ENCODE assay signal across 12 cellular contexts in genomic region chr16:46632778-46633733, GRCh38. TPM values are rescaled to one million over a fixed set of nuclear protein-coding genes. Genes with fewer than 3 reads are reported as not detected.
DNase-seq lines count a peak whose midpoint lies in the region; ATAC-seq, FAIRE-seq and TF ChIP-seq lines count a peak whose summit lies in the region.
"Had no signal": no experiment of that assay in that cellular context is flagged by ENCODE, and none has a peak within 500 bp of the region (broad histone marks: within the 10 kb centered on the region; RNA-seq: fewer than 3 reads in every experiment).

No MANE protein-coding gene starts in this region.

- H3K4me1 Mint-ChIP-seq in H9: peaks cover 19 to 21% of the 10 kb centered on the region in 2 experiments
- peaks cover 23% of the 10 kb centered on the region for H3K4me1 Mint-ChIP-seq in HFFc6 (ENCODE audit: low read depth)

- no peak overlapping the region for H2BK20ac ChIP-seq in H9 (ENCODE audit: low read depth, low read length, poor library complexity, severe bottlenecking)

- H3T11ph ChIP-seq in H9 (ENCODE audit: low read length): no peak overlapping the region

- peaks cover 9% of the 10 kb centered on the region for H3K27me3 Mint-ChIP-seq in H9 (ENCODE audit: low read depth)
- H3K27me3 Mint-ChIP-seq in HFFc6 (ENCODE audit: insufficient read depth): peaks cover 7% of the 10 kb centered on the region; the same call in 1 of the 2 replicates
- H3K27me3 Mint-ChIP-seq: activated naive CD8-positive, alpha-beta T cell had no signal

- H3K79me1 ChIP-seq in H9 (ENCODE audit: insufficient read depth, low read depth, low read length, poor library complexity, severe bottlenecking): no peaks in the 10 kb centered on the region

- 0 out of 3 replicates have a peak, but pooled peaks have one; percentile 13 for TF ChIP-seq CTCF in H9 (conservative IDR thresholded peaks at IDR 0.05)
- no peak for TF ChIP-seq CTCF in fibroblast of lung (conservative IDR thresholded peaks at IDR 0.05 in 1 of 2, IDR thresholded peaks at IDR 0.05 in 1 of 2; ENCODE audit: low read depth in 1 of 2, low read length in 2 of 2)
- no peak for TF ChIP-seq CTCF in osteoblast (IDR thresholded peaks at IDR 0.05; ENCODE audit: extremely low read depth, low read depth, low read length)
- TF ChIP-seq CTCF in HFFc6 (IDR thresholded peaks at IDR 0.05): no peak

- H4K8ac ChIP-seq in H9 (replicated peaks; ENCODE audit: insufficient read length, low read depth, low read length): no peak overlapping the region

- H2AFZ ChIP-seq in H9 (ENCODE audit: low read length) (no peak overlapping the region), fibroblast of lung (ENCODE audit: low read length) (no peak overlapping the region), osteoblast (ENCODE audit: low read length) (peak overlapping the region; percentile 28)

- H2BK5ac ChIP-seq in H9 (ENCODE audit: insufficient read length, low read length): no peak overlapping the region

- DNase-seq in H9: peak; percentile 96
- DNase-seq in NCI-H510A (lab: John Stamatoyannopoulos, UW): peak; percentile 75
- no peak for DNase-seq in fibroblast of lung (ENCODE audit: low read depth in 2 of 2)
- DNase-seq in osteoblast (ENCODE audit: insufficient read length, low spot score, missing footprints): no peak
- DNase-seq in GM12891 (ENCODE audit: insufficient read length, low spot score): no peak
- no peak for DNase-seq in HFFc6
- DNase-seq: testis had no signal

- H2BK12ac ChIP-seq in H9 (ENCODE audit: insufficient read length, low read depth, low read length): no peak overlapping the region

- H3K9me3 ChIP-seq in H9 (ENCODE audit: control insufficient read depth, low read depth, low read length) (no peaks in the 10 kb centered on the region), fibroblast of lung (ENCODE audit: control insufficient read depth, insufficient read depth, low read depth, low read length) (no peaks in the 10 kb centered on the region), osteoblast (ENCODE audit: low read depth, low read length) (no peaks in the 10 kb centered on the region)
- H3K9me3 ChIP-seq: testis had no signal

- no peaks in the 10 kb centered on the region for H3K23me2 ChIP-seq in H9 (ENCODE audit: insufficient read length, low read depth, low read length, poor library complexity, severe bottlenecking)

- H3K14ac ChIP-seq in H9 (ENCODE audit: insufficient read depth, low read length): no peak overlapping the region

- H3K4me3 ChIP-seq in fibroblast of lung (replicated peaks in 1 of 4; ENCODE audit: control extremely low read depth in 1 of 4, insufficient read depth in 1 of 4, low read depth in 3 of 4, low read length in 4 of 4) (no peak overlapping the region), osteoblast (ENCODE audit: insufficient read depth, low read length) (peak overlapping the region; percentile 40)
- H3K4me3 ChIP-seq: testis had no signal

- H4K91ac ChIP-seq in H9 (ENCODE audit: insufficient read length, low read depth, low read length): no peak overlapping the region

- no peak for TF ChIP-seq POLR2A in GM12891 (IDR thresholded peaks at IDR 0.05; ENCODE audit: low read depth, low read length)

- ATAC-seq in GM18517 (IDR thresholded peaks at IDR 0.05; ENCODE audit: unreplicated experiment): no peak
- ATAC-seq: Right ventricle myocardium inferior had no signal

- H3K9me3 Mint-ChIP-seq in H9 (no peaks in the 10 kb centered on the region), HFFc6 (no peaks in the 10 kb centered on the region)

- peak overlapping the region; percentile 53 to 81 for H3K4me3 Mint-ChIP-seq in H9
- H3K4me3 Mint-ChIP-seq in HFFc6: no peak overlapping the region
- H3K4me3 Mint-ChIP-seq: activated naive CD8-positive, alpha-beta T cell had no signal

- no peaks in the 10 kb centered on the region for H3K27me3 ChIP-seq in H9 (ENCODE audit: insufficient read depth, low read length)
- H3K27me3 ChIP-seq in fibroblast of lung (ENCODE audit: control insufficient read depth, insufficient read depth, low read length): no peaks in the 10 kb centered on the region
- H3K27me3 ChIP-seq in osteoblast (ENCODE audit: insufficient read depth, low read length): no peaks in the 10 kb centered on the region
- H3K27me3 ChIP-seq: testis had no signal

- H3K9ac ChIP-seq in H9 (ENCODE audit: extremely low read depth, insufficient read length, low read length) (no peak overlapping the region), fibroblast of lung (ENCODE audit: insufficient read depth, low read length) (no peak overlapping the region)

- H3K27ac Mint-ChIP-seq in H9 (no peak overlapping the region), HFFc6 (no peak overlapping the region)
- H3K27ac Mint-ChIP-seq: activated naive CD8-positive, alpha-beta T cell had no signal

- no peak overlapping the region for H4K5ac ChIP-seq in H9 (ENCODE audit: insufficient read length, low read depth, low read length)

- FAIRE-seq in GM12891 (lab: Jason Lieb, UNC): no peak
- FAIRE-seq: keratinocyte, TTC549 had no signal

- no peak overlapping the region for H2BK15ac ChIP-seq in H9 (ENCODE audit: low read depth, low read length)

- no CpG with 5 or more reads among the region's 32 CpGs for WGBS in H9 (ENCODE audit: extremely low coverage, insufficient read length, low lambda C conversion rate)

- H3K4me2 ChIP-seq in H9 (ENCODE audit: insufficient read depth, insufficient read length, low read length) (peak overlapping the region; percentile 88), fibroblast of lung (ENCODE audit: extremely low read depth, insufficient read depth, low read length) (peak overlapping the region; percentile 13), osteoblast (ENCODE audit: insufficient read depth, low read length) (peak overlapping the region; percentile 70)

- H4K20me1 ChIP-seq in H9 (ENCODE audit: control insufficient read depth, insufficient read depth, insufficient read length) (no peaks in the 10 kb centered on the region), fibroblast of lung (ENCODE audit: control insufficient read depth, extremely low read depth, insufficient read depth, low read length) (peaks cover 2% of the 10 kb centered on the region), osteoblast (ENCODE audit: insufficient read depth, low read length) (no peaks in the 10 kb centered on the region)

- no peaks in the 10 kb centered on the region for H3K4me1 ChIP-seq in H9 (ENCODE audit: insufficient read depth, low read length)
- H3K4me1 ChIP-seq in fibroblast of lung (ENCODE audit: control insufficient read depth, extremely low read depth, insufficient read depth, low read length): peaks cover 5% of the 10 kb centered on the region
- H3K4me1 ChIP-seq in osteoblast (ENCODE audit: insufficient read depth, low read length): peaks cover 12% of the 10 kb centered on the region

- H3K4ac ChIP-seq in H9 (ENCODE audit: low read depth, low read length): no peak overlapping the region

- H3K27ac ChIP-seq in H9 (ENCODE audit: insufficient read length, low read depth, low read length) (no peak overlapping the region), fibroblast of lung (ENCODE audit: insufficient read depth, low read length) (no peak overlapping the region), osteoblast (ENCODE audit: low read depth, low read length) (no peak overlapping the region)
- H3K27ac ChIP-seq: testis had no signal

- H3K36me3 ChIP-seq in fibroblast of lung (ENCODE audit: control insufficient read depth, insufficient read depth, low read length): no peaks in the 10 kb centered on the region
- H3K36me3 ChIP-seq in osteoblast (ENCODE audit: insufficient read depth, low read length): no peaks in the 10 kb centered on the region

- no peak overlapping the region for H3K56ac ChIP-seq in H9 (ENCODE audit: insufficient read length, low read depth, low read length)

- H3K23ac ChIP-seq in H9 (ENCODE audit: insufficient read length, low read depth, low read length): no peak overlapping the region

- H3K79me2 ChIP-seq in H9 (ENCODE audit: insufficient read depth, low read length): no peaks in the 10 kb centered on the region
- no peaks in the 10 kb centered on the region for H3K79me2 ChIP-seq in fibroblast of lung (ENCODE audit: control insufficient read depth, insufficient read depth, low read length)
- H3K79me2 ChIP-seq in osteoblast (ENCODE audit: insufficient read depth, low read length): no peaks in the 10 kb centered on the region

- no peak overlapping the region for H2BK120ac ChIP-seq in H9 (ENCODE audit: low read depth, low read length, poor library complexity, severe bottlenecking)

- H2AK5ac ChIP-seq in H9 (ENCODE audit: insufficient read length, low read length): no peak overlapping the region

- H3K36me3 Mint-ChIP-seq in H9 (ENCODE audit: insufficient read depth in 1 of 3, low read depth in 3 of 3) (no peaks in the 10 kb centered on the region), HFFc6 (ENCODE audit: low read depth) (no peaks in the 10 kb centered on the region)

- no peak overlapping the region for H3K18ac ChIP-seq in H9 (ENCODE audit: insufficient read length, low read depth, low read length)

TF ChIP-seq in GM12891, 5 proteins besides CTCF, POLR2A, EP300 and RAD21 (continues in another document):
- no peak for TF ChIP-seq POLR2AphosphoS5 (IDR thresholded peaks at IDR 0.05; ENCODE audit: low read depth, low read length)
- no peak for TF ChIP-seq TAF1 (IDR thresholded peaks at IDR 0.05; ENCODE audit: low read depth, low read length)
- no peak for TF ChIP-seq POU2F2 (IDR thresholded peaks at IDR 0.05; ENCODE audit: low read depth, low read length)

RNA-seq across cellular contexts. Expression of gene SHCBP1, which starts 11.9 kb away (rescaled TPM):
- total RNA-seq in H9 (2021): 16.6 and 17.2 TPM in 2 replicates
- total RNA-seq in fibroblast of lung: 1.3 and 7.3 TPM in 2 replicates
- polyA plus RNA-seq in fibroblast of lung: 13.0 and 52.0 TPM in 2 replicates
- 8.6 and 37.7 TPM in 2 replicates for polyA plus RNA-seq in fibroblast of lung (2012)
- polyA minus RNA-seq in fibroblast of lung (ENCODE audit: low replicate concordance): 9.5 and 28.9 TPM in 2 replicates
- 1.8 and 2.7 TPM in 2 replicates for total RNA-seq in osteoblast
- 19.0 TPM for polyA plus RNA-seq in GM12891 (2012; ENCODE audit: low read depth, missing spikeins)
- total RNA-seq in HFFc6 (2021; fragmentation: NEBNext Ultra II Directional; extraction: Animal tissue kit (Norgen Biotek cat#: 25700)): 10 to 100 TPM; 20.8 to 50.5 (median 49.1) TPM

RNA-seq across cellular contexts. Expression of gene VPS35, which starts 55.9 kb away (rescaled TPM):
- total RNA-seq in H9 (2021) (66.9 and 70.4 TPM in 2 replicates), fibroblast of lung (92.3 and 93.5 TPM in 2 replicates), osteoblast (154 and 159 TPM in 2 replicates)
- polyA plus RNA-seq in fibroblast of lung: 69.1 and 77.2 TPM in 2 replicates
- polyA plus RNA-seq in fibroblast of lung (2012): 74.3 and 74.7 TPM in 2 replicates
- 9.0 and 18.1 TPM in 2 replicates for polyA minus RNA-seq in fibroblast of lung (ENCODE audit: low replicate concordance)
- 48.3 TPM for polyA plus RNA-seq in GM12891 (2012; ENCODE audit: low read depth, missing spikeins)
- total RNA-seq in HFFc6 (2021; fragmentation: NEBNext Ultra II Directional; extraction: Animal tissue kit (Norgen Biotek cat#: 25700)): 100 to 1,000 TPM in 3 of 6 experiments, 10 to 100 TPM in 3; 86.6 to 113 (median 100) TPM

RNA-seq across cellular contexts. Expression of gene ORC6, which starts 56.4 kb away (rescaled TPM):
- total RNA-seq in H9 (2021) (85.1 and 95.0 TPM in 2 replicates), fibroblast of lung (1.3 and 5.0 TPM in 2 replicates), osteoblast (2.7 and 4.0 TPM in 2 replicates)
- polyA plus RNA-seq in fibroblast of lung: 9.5 and 18.9 TPM in 2 replicates
- polyA plus RNA-seq in fibroblast of lung (2012): 6.8 and 15.7 TPM in 2 replicates
- polyA minus RNA-seq in fibroblast of lung (ENCODE audit: low replicate concordance): 1.8 and 5.9 TPM in 2 replicates
- 26.8 TPM for polyA plus RNA-seq in GM12891 (2012; ENCODE audit: low read depth, missing spikeins)
- total RNA-seq in HFFc6 (2021; fragmentation: NEBNext Ultra II Directional; extraction: Animal tissue kit (Norgen Biotek cat#: 25700)): 10 to 100 TPM; 10.1 to 22.7 (median 14.8) TPM

Comparison
In these comparisons a context has a peak if more than half of its experiments do, and no peak if none do; other contexts are left out.
1. DNase-seq: peak in H9 (single experiment) and NCI-H510A (single experiment); none in fibroblast of lung (0 of 2), osteoblast (single experiment), GM12891 (single experiment) and HFFc6 (single experiment).
2. H3K4me2 ChIP-seq: peak in every context shown above with its lines; median percentile 88 in H9; 70 in osteoblast; 13 in fibroblast of lung.